23 cellular contexts compared by ENCODE assay signal in the genomic region with DNA sequence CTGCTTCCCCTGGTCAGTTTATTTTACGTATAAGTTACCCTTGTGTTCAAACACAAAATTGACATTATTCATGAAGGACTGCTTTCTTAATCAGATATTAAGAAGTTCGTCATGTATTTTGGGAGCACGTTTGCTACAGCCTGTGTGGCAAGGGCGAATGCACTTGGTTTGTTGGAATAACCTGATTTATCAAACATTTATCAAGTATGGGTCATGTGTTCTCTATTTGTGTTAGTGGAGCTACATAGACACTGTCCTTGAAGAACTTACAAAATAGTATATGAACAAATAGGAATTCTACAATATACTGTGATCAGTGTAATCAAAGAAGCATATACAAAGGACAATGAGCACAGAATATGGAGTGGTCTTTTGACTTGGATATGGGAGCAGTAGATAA. TPM values are rescaled to one million over a fixed set of nuclear protein-coding genes. Genes with fewer than 3 reads are reported as not detected.
A peak's percentile ranks its signal among the peaks of the same experiment; 100 is the strongest.
DNase-seq lines count a peak whose midpoint lies in the region; ATAC-seq and TF ChIP-seq lines count a peak whose summit lies in the region.
"Had no signal": no experiment of that assay in that cellular context is flagged by ENCODE, and none has a peak within 500 bp of the region (broad histone marks: within the 10 kb centered on the region; RNA-seq: fewer than 3 reads in every experiment).

No MANE protein-coding gene starts in this region.

- no peak for TF ChIP-seq CTCF in CD8-positive, alpha-beta T cell (IDR thresholded peaks at IDR 0.05)
- TF ChIP-seq CTCF in right lobe of liver (IDR thresholded peaks at IDR 0.05): no peak
- no peak for TF ChIP-seq CTCF in nephron progenitor cell (IDR thresholded peaks at IDR 0.05)

- no peak for ATAC-seq in CD4-positive, CD25-positive, alpha-beta regulatory T cell (ENCODE audit: low read depth in 2 of 2)
- ATAC-seq in CD8-positive, alpha-beta T cell: no peak
- no peak for ATAC-seq in T-helper 17 cell
- ATAC-seq in right lobe of liver: peak; percentile 49 to 74 (median 68)
- ATAC-seq in HG03097 (IDR thresholded peaks at IDR 0.05; ENCODE audit: low FRiP score, unreplicated experiment): no peak
- ATAC-seq in GM21423 (IDR thresholded peaks at IDR 0.05; ENCODE audit: unreplicated experiment): no peak
- ATAC-seq: GM12878 had no signal

- H3K27ac ChIP-seq in CD4-positive, CD25-positive, alpha-beta regulatory T cell (ENCODE audit: insufficient read depth, low read length, poor library complexity, severe bottlenecking): no peak overlapping the region
- no peak overlapping the region for H3K27ac ChIP-seq in CD8-positive, alpha-beta T cell (ENCODE audit: low read depth, low read length)
- peak overlapping the region in 1 of 3 donors; percentile 27 for H3K27ac ChIP-seq in right lobe of liver
- H3K27ac ChIP-seq: BLaER1 treated with 17β-estradiol and CSF1 and Interleukin-3, amounts not matched to agents 10 nM and 100 nM; C4-2B had no signal

- H3K4me3 ChIP-seq in CD4-positive, CD25-positive, alpha-beta regulatory T cell (ENCODE audit: low read depth, low read length): no peak overlapping the region
- no peak overlapping the region for H3K4me3 ChIP-seq in CD8-positive, alpha-beta T cell (ENCODE audit: low read depth, low read length)
- no peak overlapping the region for H3K4me3 ChIP-seq in right lobe of liver
- H3K4me3 ChIP-seq: BLaER1 treated with 17β-estradiol and CSF1 and Interleukin-3, amounts not matched to agents 10 nM and 100 nM; GM12878 had no signal

- no peaks in the 10 kb centered on the region for H3K4me1 ChIP-seq in CD4-positive, CD25-positive, alpha-beta regulatory T cell (ENCODE audit: control insufficient read depth, insufficient read depth, low read length, poor library complexity, severe bottlenecking)
- no peaks in the 10 kb centered on the region for H3K4me1 ChIP-seq in CD8-positive, alpha-beta T cell (ENCODE audit: insufficient read depth, low read length)
- peaks cover 0 to 42% (median 11%) of the 10 kb centered on the region in 4 donors for H3K4me1 ChIP-seq in right lobe of liver
- H3K4me1 ChIP-seq: BLaER1 treated with 17β-estradiol and CSF1 and Interleukin-3, amounts not matched to agents 10 nM and 100 nM; Caco-2 had no signal

- no peak for DNase-seq in CD4-positive, CD25-positive, alpha-beta regulatory T cell
- DNase-seq in CD8-positive, alpha-beta T cell: no peak
- no peak for DNase-seq in T-helper 17 cell
- DNase-seq in right lobe of liver: no peak
- no peak for DNase-seq in NCI-H1694 (lab: John Stamatoyannopoulos, UW)
- no peak for DNase-seq in nephron progenitor cell
- DNase-seq: 8988T; AML-193; Caco-2; CD4-positive, alpha-beta memory T cell; DMS 273 treated with DMSO at 0.1 percent for 48 hours; DMS153; DMS53; DMS79; DND-41; EL; GDM1 had no signal

- peaks cover 21% of the 10 kb centered on the region for H3K36me3 Mint-ChIP-seq in CD4-positive, CD25-positive, alpha-beta regulatory T cell
- peaks cover 36% of the 10 kb centered on the region for H3K36me3 Mint-ChIP-seq in CD8-positive, alpha-beta T cell
- peaks cover 2% of the 10 kb centered on the region for H3K36me3 Mint-ChIP-seq in T-helper 17 cell (ENCODE audit: low read depth)
- H3K36me3 Mint-ChIP-seq in nephron progenitor cell (ENCODE audit: low read depth): peaks cover 29% of the 10 kb centered on the region

- peaks cover 0 to 4% (median 0%) of the 10 kb centered on the region in 7 donors for H3K9me3 Mint-ChIP-seq in CD4-positive, CD25-positive, alpha-beta regulatory T cell
- peaks cover 5% of the 10 kb centered on the region for H3K9me3 Mint-ChIP-seq in CD8-positive, alpha-beta T cell
- peaks cover 15% of the 10 kb centered on the region for H3K9me3 Mint-ChIP-seq in nephron progenitor cell

- H3K9me3 ChIP-seq in CD4-positive, CD25-positive, alpha-beta regulatory T cell (ENCODE audit: control insufficient read depth in 2 of 2, low read length in 2 of 2): peaks cover 1 to 4% of the 10 kb centered on the region in 2 experiments
- no peaks in the 10 kb centered on the region for H3K9me3 ChIP-seq in CD8-positive, alpha-beta T cell (ENCODE audit: low read length)
- H3K9me3 ChIP-seq in T-helper 17 cell (ENCODE audit: control insufficient read depth, low read length, poor library complexity, severe bottlenecking): no peaks in the 10 kb centered on the region
- no peaks in the 10 kb centered on the region for H3K9me3 ChIP-seq in right lobe of liver
- H3K9me3 ChIP-seq: Caco-2 had no signal

- H3K27me3 Mint-ChIP-seq in CD4-positive, CD25-positive, alpha-beta regulatory T cell: no peaks in the 10 kb centered on the region
- no peaks in the 10 kb centered on the region for H3K27me3 Mint-ChIP-seq in CD8-positive, alpha-beta T cell (ENCODE audit: low read depth)
- H3K27me3 Mint-ChIP-seq in T-helper 17 cell: no peaks in the 10 kb centered on the region
- no peaks in the 10 kb centered on the region for H3K27me3 Mint-ChIP-seq in nephron progenitor cell (ENCODE audit: low read depth, poor library complexity)
- H3K27me3 Mint-ChIP-seq: B cell; CD4-positive, alpha-beta memory T cell had no signal

- no peak overlapping the region for H3K4me3 Mint-ChIP-seq in CD4-positive, CD25-positive, alpha-beta regulatory T cell
- no peak overlapping the region for H3K4me3 Mint-ChIP-seq in CD8-positive, alpha-beta T cell
- H3K4me3 Mint-ChIP-seq in T-helper 17 cell: no peak overlapping the region
- no peak overlapping the region for H3K4me3 Mint-ChIP-seq in nephron progenitor cell
- H3K4me3 Mint-ChIP-seq: B cell; CD4-positive, alpha-beta memory T cell had no signal

- intact Hi-C loops in CD8-positive, alpha-beta T cell (cut with DNase I, micrococcal nuclease): no loop called here
- intact Hi-C loops in right lobe of liver (cut with DNase I): no loop called here

- peaks cover 20% of the 10 kb centered on the region for H3K36me3 ChIP-seq in CD4-positive, CD25-positive, alpha-beta regulatory T cell (ENCODE audit: control insufficient read depth, insufficient read depth, low read length)
- H3K36me3 ChIP-seq in CD8-positive, alpha-beta T cell (ENCODE audit: insufficient read depth, low read length): peaks cover 10% of the 10 kb centered on the region
- H3K36me3 ChIP-seq in right lobe of liver: peaks cover 0 to 13% (median 0%) of the 10 kb centered on the region in 4 donors

- peak overlapping the region in 2 of 3 donors; percentile 8 to 32 for H3K27ac Mint-ChIP-seq in CD4-positive, CD25-positive, alpha-beta regulatory T cell
- peak overlapping the region; percentile 20 for H3K27ac Mint-ChIP-seq in CD8-positive, alpha-beta T cell
- H3K27ac Mint-ChIP-seq in T-helper 17 cell (peak overlapping the region; percentile 70), nephron progenitor cell (no peak overlapping the region)
- H3K27ac Mint-ChIP-seq: B cell had no signal

- CTCF ChIA-PET in CD8-positive, alpha-beta T cell (lab: Charles Lee): interaction anchor here (0.6 to 0.7 kb wide), 2 partner anchors 17 to 79 kb away, joined by 3 read pairs; no protein-coding TSS in a partner anchor

- POLR2A ChIA-PET in CD8-positive, alpha-beta T cell (lab: Charles Lee): no interaction called here

- 48% methylated on average over 4 of the region's 4 CpGs for WGBS in right lobe of liver (ENCODE audit: insufficient coverage, low coverage, low lambda C conversion rate, missing lambda C conversion rate)

- no peak for TF ChIP-seq POLR2A in right lobe of liver (IDR thresholded peaks at IDR 0.05)

- H3K27me3 ChIP-seq in CD4-positive, CD25-positive, alpha-beta regulatory T cell (ENCODE audit: control insufficient read depth, insufficient read depth, low read length): no peaks in the 10 kb centered on the region
- no peaks in the 10 kb centered on the region for H3K27me3 ChIP-seq in CD8-positive, alpha-beta T cell (ENCODE audit: insufficient read depth, low read length)
- H3K27me3 ChIP-seq in right lobe of liver: no peaks in the 10 kb centered on the region
- H3K27me3 ChIP-seq: BLaER1 treated with 17β-estradiol and CSF1 and Interleukin-3, amounts not matched to agents 10 nM and 100 nM had no signal

- peaks cover 3 to 16% (median 9%) of the 10 kb centered on the region in 4 donors for H3K4me1 Mint-ChIP-seq in CD4-positive, CD25-positive, alpha-beta regulatory T cell
- no peaks in the 10 kb centered on the region for H3K4me1 Mint-ChIP-seq in CD8-positive, alpha-beta T cell (ENCODE audit: low read depth)
- H3K4me1 Mint-ChIP-seq in T-helper 17 cell: peaks cover 2% of the 10 kb centered on the region
- H3K4me1 Mint-ChIP-seq in nephron progenitor cell: peaks cover 4% of the 10 kb centered on the region

RNA-seq across cellular contexts. Expression of gene RAB33B, which starts 22.4 kb away (rescaled TPM):
- 19.1 TPM for total RNA-seq in CD4-positive, CD25-positive, alpha-beta regulatory T cell
- polyA plus RNA-seq in CD4-positive, CD25-positive, alpha-beta regulatory T cell: 10 to 100 TPM; 14.8 to 19.2 (median 15.5) TPM
- total RNA-seq in CD8-positive, alpha-beta T cell: 10 to 100 TPM; 20.6 to 22.0 TPM
- total RNA-seq in T-helper 17 cell: 10 to 100 TPM; 19.9 to 20.1 TPM
- total RNA-seq in right lobe of liver: 10 to 100 TPM; 10.9 to 15.1 (median 12.1) TPM

Comparison
In these comparisons a context has a peak if more than half of its experiments do, and no peak if none do; other contexts are left out.
1. ATAC-seq: peak in right lobe of liver (4 of 4); none in CD4-positive, CD25-positive, alpha-beta regulatory T cell (0 of 2), CD8-positive, alpha-beta T cell (single experiment), T-helper 17 cell (single experiment), HG03097 (single experiment) and GM21423 (single experiment).